14 cellular contexts compared by ENCODE assay signal in genomic region chr2:16649353-16650286, GRCh38. TPM values are rescaled to one million over a fixed set of nuclear protein-coding genes. Genes with fewer than 3 reads are reported as not detected.
A peak's percentile ranks its signal among the peaks of the same experiment; 100 is the strongest.
DNase-seq lines count a peak whose midpoint lies in the region; ATAC-seq, FAIRE-seq and TF ChIP-seq lines count a peak whose summit lies in the region.
"Had no signal": no experiment of that assay in that cellular context is flagged by ENCODE, and none has a peak within 500 bp of the region (broad histone marks: within the 10 kb centered on the region; RNA-seq: fewer than 3 reads in every experiment).

No MANE protein-coding gene starts in this region.

- H3K79me2 ChIP-seq in H1 (ENCODE audit: control insufficient read depth in 1 of 2, insufficient read depth in 2 of 2, low read length in 2 of 2): no peaks in the 10 kb centered on the region

- no peak overlapping the region for H4K8ac ChIP-seq in H1 (ENCODE audit: extremely low read depth, insufficient read depth, low read length)

- no peak overlapping the region for H3K56ac ChIP-seq in H1 (replicated peaks; ENCODE audit: insufficient read length, low read depth, low read length)

- no peak overlapping the region for H4K91ac ChIP-seq in H1 (replicated peaks; ENCODE audit: insufficient read length, low read length)

- no peaks in the 10 kb centered on the region for H4K20me1 ChIP-seq in H1 (replicated peaks in 1 of 2; ENCODE audit: control insufficient read depth in 1 of 2, insufficient read depth in 2 of 2, low read length in 2 of 2)

- peak overlapping the region; percentile 88 for H2BK12ac ChIP-seq in H1 (ENCODE audit: low read depth, low read length)

- no peak overlapping the region for H3K4ac ChIP-seq in H1 (replicated peaks; ENCODE audit: insufficient read length, low read depth, low read length)

- no peaks in the 10 kb centered on the region for H3K23me2 ChIP-seq in H1 (ENCODE audit: low read depth, low read length)

- H3K27me3 ChIP-seq in H1 (replicated peaks in 1 of 4; ENCODE audit: control insufficient read depth in 3 of 4, extremely low read depth in 1 of 4, insufficient read depth in 3 of 4, low read length in 3 of 4): no peaks in the 10 kb centered on the region
- no peaks in the 10 kb centered on the region for H3K27me3 ChIP-seq in psoas muscle (ENCODE audit: insufficient read depth in 3 of 3, low read length in 2 of 3)
- H3K27me3 ChIP-seq in right atrium auricular region: no peaks in the 10 kb centered on the region
- H3K27me3 ChIP-seq: tibial artery had no signal

- intact Hi-C loops in psoas muscle (cut with DNase I): no loop called here

- no peak for TF ChIP-seq RAD21 in H1 (IDR thresholded peaks at IDR 0.05 in 1 of 2, conservative IDR thresholded peaks at IDR 0.05 in 1 of 2; ENCODE audit: low read depth in 2 of 2, low read length in 2 of 2)

- H3K18ac ChIP-seq in H1 (ENCODE audit: extremely low read depth, low read length): no peak overlapping the region; the same call in 1 of the 2 replicates

- H2BK15ac ChIP-seq in H1 (ENCODE audit: low read length): no peak overlapping the region

- H3K4me2 ChIP-seq in H1 (ENCODE audit: insufficient read depth in 1 of 2, low read depth in 2 of 2, low read length in 2 of 2): no peak overlapping the region
- H3K4me2 ChIP-seq: KMS-11 had no signal

- no peak overlapping the region for H2BK20ac ChIP-seq in H1 (ENCODE audit: low read length)

- CTCF ChIA-PET in H1 (lab: Charles Lee; ENCODE audit: partially characterized antibody): interaction anchor here (1.4 kb wide), 1 partner anchor 36 kb away, joined by 3 read pairs; no protein-coding TSS in a partner anchor

- TF ChIP-seq CTCF in C4-2B (conservative IDR thresholded peaks at IDR 0.05): no peak
- no peak for TF ChIP-seq CTCF in H1 (IDR thresholded peaks at IDR 0.05; ENCODE audit: control extremely low read depth in 1 of 3, insufficient read depth in 1 of 3, low read depth in 1 of 3, low read length in 3 of 3)
- TF ChIP-seq CTCF in psoas muscle (IDR thresholded peaks at IDR 0.05): no peak
- TF ChIP-seq CTCF in right atrium auricular region (IDR thresholded peaks at IDR 0.05): no peak

- H3K9me3 ChIP-seq in H1 (ENCODE audit: insufficient read depth in 2 of 2, low read depth in 1 of 2, low read length in 1 of 2) (no peaks in the 10 kb centered on the region), psoas muscle (no peaks in the 10 kb centered on the region), right atrium auricular region (no peaks in the 10 kb centered on the region)
- H3K9me3 ChIP-seq: tibial artery had no signal

- DNase-seq in H1 (ENCODE audit: low read depth in 1 of 2, low spot score in 2 of 2) (no peak), psoas muscle (no peak), OCI-M2 (lab: John Stamatoyannopoulos, UW; ENCODE audit: unreplicated experiment) (no peak), right atrium auricular region (ENCODE audit: low spot score) (no peak)
- DNase-seq in stimulated activated CD8-positive, alpha-beta memory T cell treated with anti-CD3 and anti-CD28 coated beads, Interleukin-4, amount 100 ng/mL, for 48 hours: no peak
- DNase-seq: CD4-positive, CD25-positive, alpha-beta regulatory T cell; occipital lobe; stimulated activated CD4-positive, alpha-beta T cell treated with anti-CD3 and anti-CD28 coated beads, Interleukin-2, amount 100 ng/mL, for 48 hours; tibial artery had no signal

- no peaks in the 10 kb centered on the region for H3K36me3 ChIP-seq in H1 (ENCODE audit: control insufficient read depth in 2 of 4, insufficient read depth in 4 of 4, low read length in 3 of 4)
- no peaks in the 10 kb centered on the region for H3K36me3 ChIP-seq in psoas muscle (ENCODE audit: insufficient read depth in 1 of 2, low read depth in 1 of 2)
- no peaks in the 10 kb centered on the region for H3K36me3 ChIP-seq in right atrium auricular region
- H3K36me3 ChIP-seq: tibial artery had no signal

- no peak overlapping the region for H2AFZ ChIP-seq in H1 (ENCODE audit: low read length)

- no peak overlapping the region for H3K9ac ChIP-seq in H1 (replicated peaks in 1 of 4; ENCODE audit: extremely low read depth in 1 of 4, low read depth in 3 of 4, low read length in 3 of 4)
- H3K9ac ChIP-seq: KMS-11 had no signal

- peak overlapping the region; percentile 63 for H3K27ac ChIP-seq in C4-2B
- H3K27ac ChIP-seq in H1 (ENCODE audit: low read depth, low read length): no peak overlapping the region
- H3K27ac ChIP-seq in psoas muscle: peak overlapping the region; percentile 96
- H3K27ac ChIP-seq in right atrium auricular region: no peak overlapping the region
- H3K27ac ChIP-seq: KMS-11 had no signal

- 93% methylated on average over 9 of the region's 9 CpGs; no CpG with 5 or more reads in 1 of the 2 experiments for WGBS in H1 (ENCODE audit: extremely low coverage in 1 of 2, insufficient coverage in 1 of 2, insufficient read length in 1 of 2, insufficient replicate concordance in 2 of 2, low coverage in 1 of 2, low lambda C conversion rate in 2 of 2, missing lambda C conversion rate in 1 of 2), 2 experiments
- 41 to 50% (median 45%) methylated on average over 9 of the region's 9 CpGs for WGBS in psoas muscle, 3 donors

- FAIRE-seq in H1 (lab: Jason Lieb, UNC): no peak
- FAIRE-seq: endometrium had no signal

- H3K14ac ChIP-seq in H1 (ENCODE audit: insufficient read length): no peak overlapping the region

- no peaks in the 10 kb centered on the region for H3K79me1 ChIP-seq in H1 (ENCODE audit: low read depth, low read length)

- no peak overlapping the region for H3K23ac ChIP-seq in H1 (ENCODE audit: insufficient read length)

- TF ChIP-seq EP300 in H1 (IDR thresholded peaks at IDR 0.05; ENCODE audit: borderline replicate concordance in 1 of 2, low read depth in 2 of 2, low read length in 2 of 2): no peak

- no peak overlapping the region for H2BK5ac ChIP-seq in H1 (ENCODE audit: low read depth, low read length)

- POLR2A ChIA-PET in H1 (lab: Charles Lee; ENCODE audit: partially characterized antibody): no interaction called here

- H3K4me3 ChIP-seq in H1 (ENCODE audit: extremely low read depth in 1 of 4, insufficient read depth in 2 of 4, low read depth in 3 of 4, low read length in 4 of 4) (no peak overlapping the region), psoas muscle (peak overlapping the region; percentile 44), right atrium auricular region (no peak overlapping the region)

- H4K5ac ChIP-seq in H1 (ENCODE audit: insufficient read length, low read depth, low read length): no peak overlapping the region

- ATAC-seq in HG02885 (IDR thresholded peaks at IDR 0.05; ENCODE audit: poor library complexity, unreplicated experiment) (peak; percentile 21), psoas muscle (peak in 3 of 4 donors; percentile 33 to 48 (median 35)), HG03342 (IDR thresholded peaks at IDR 0.05; ENCODE audit: unreplicated experiment) (no peak)

- H2BK120ac ChIP-seq in H1 (replicated peaks; ENCODE audit: low read depth, low read length): no peak overlapping the region

- H2AK5ac ChIP-seq in H1 (ENCODE audit: low read depth, low read length): peak overlapping the region; percentile 0; the same call in 1 of the 2 replicates

- H3K4me1 ChIP-seq in H1 (replicated peaks in 1 of 4; ENCODE audit: control insufficient read depth in 3 of 4, insufficient read depth in 4 of 4, low read length in 3 of 4): peaks cover 0 to 3% (median 0%) of the 10 kb centered on the region in 4 experiments; a peak in 2 of 7 replicates
- H3K4me1 ChIP-seq in psoas muscle: peaks cover 58% of the 10 kb centered on the region
- H3K4me1 ChIP-seq in right atrium auricular region: peaks cover 0 to 30% of the 10 kb centered on the region in 2 donors

- TF ChIP-seq POLR2A in H1 (IDR thresholded peaks at IDR 0.05; ENCODE audit: control extremely low read depth in 1 of 2, low read depth in 2 of 2, low read length in 2 of 2): no peak

TF ChIP-seq in H1, 55 proteins besides CTCF, POLR2A, EP300 and RAD21:
- TF ChIP-seq SUZ12 (IDR thresholded peaks at IDR 0.05; ENCODE audit: low read length) (no peak), CREB1 (IDR thresholded peaks at IDR 0.05) (no peak), YY1 (IDR thresholded peaks at IDR 0.05; ENCODE audit: low read depth, low read length) (no peak), KDM5A (IDR thresholded peaks at IDR 0.05; ENCODE audit: low read length) (no peak), SRF (IDR thresholded peaks at IDR 0.05; ENCODE audit: low read depth, low read length) (no peak), ASH2L (IDR thresholded peaks at IDR 0.05; ENCODE audit: low read length) (no peak)

RNA-seq across cellular contexts. Expression of gene CYRIA, which starts 16.0 kb away (rescaled TPM):
- 8.2 and 9.8 TPM in 2 replicates for total RNA-seq in H1 (2021; fragmentation: NEBNext Ultra II Directional; extraction: Animal tissue kit (Norgen Biotek cat#: 25700))
- polyA plus RNA-seq in H1 (2011; rRNA removed) (0.80 and 1.5 TPM in 2 replicates), psoas muscle (1 to 10 TPM; 3.8 to 5.1 (median 4.9) TPM)
- 1.8 TPM for polyA plus RNA-seq in H1 (2011; cell fraction: cytosol; rRNA removed)
- 1.7 TPM for polyA plus RNA-seq in H1 (2011; cell fraction: nucleus; rRNA removed)
- polyA plus RNA-seq in H1 (2012, experiment 1 of 2): 2.9 to 7.4 TPM (median 3.2 TPM) in 4 replicates
- polyA plus RNA-seq in H1 (2012, experiment 2 of 2): 0.67 TPM
- polyA plus RNA-seq in H1 (2013, experiment 1 of 2): 4.2 TPM
- 4.2 TPM for polyA plus RNA-seq in H1 (2013, experiment 2 of 2)
- polyA minus RNA-seq in H1 (2011; rRNA and poly(A)+ RNA removed): 3.2 and 6.1 TPM in 2 replicates
- polyA minus RNA-seq in H1 (2011; cell fraction: cytosol; rRNA and poly(A)+ RNA removed): 3.5 TPM
- 4.7 TPM for polyA minus RNA-seq in H1 (2011; cell fraction: nucleus; rRNA and poly(A)+ RNA removed)
- total RNA-seq in psoas muscle (10 to 100 TPM in 3 of 4 donors, 1 to 10 TPM in 1; 9.5 to 16.8 (median 10.9) TPM), right atrium auricular region (1 to 10 TPM; 1.7 to 2.8 TPM)
- total RNA-seq: CD4-positive, CD25-positive, alpha-beta regulatory T cell had no signal

Comparison
In these comparisons a context has a peak if more than half of its experiments do, and no peak if none do; other contexts are left out.
1. H3K27ac ChIP-seq: peak in C4-2B (single experiment) and psoas muscle (single experiment); none in H1 (single experiment) and right atrium auricular region (0 of 2).